ENCODE assay signal across 5 cellular contexts in the genomic region with DNA sequence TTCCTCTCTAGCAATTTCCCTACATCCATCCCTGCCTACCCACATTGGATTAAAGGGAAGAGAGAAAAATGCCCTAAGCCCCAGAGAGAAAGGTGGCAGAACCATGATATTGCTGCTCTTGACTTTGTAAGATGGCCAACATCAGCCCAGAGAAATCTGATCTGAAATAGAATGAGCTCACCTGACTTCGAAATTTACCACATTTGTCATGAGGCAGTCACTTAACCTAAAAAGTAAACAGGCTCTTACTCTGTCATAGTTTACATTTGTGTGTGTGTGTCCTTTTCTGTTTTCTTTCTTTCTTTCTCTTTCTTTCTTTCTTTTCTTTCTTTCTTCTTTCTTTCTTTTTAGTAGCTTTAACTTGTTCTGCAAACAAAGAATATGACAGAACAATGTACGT.
A peak's percentile ranks its signal among the peaks of the same experiment; 100 is the strongest.
DNase-seq lines count a peak whose midpoint lies in the region; ATAC-seq, FAIRE-seq and TF ChIP-seq lines count a peak whose summit lies in the region.
"Not testable (repeated sequence)": the region's sequence is repeated elsewhere in the genome, so short reads cannot be mapped to it uniquely, and the experiment has no call there.

No MANE protein-coding gene starts in this region.

- not testable (repeated sequence) for H4K20me1 ChIP-seq in PC-3 (ENCODE audit: low read length); K562 (replicated peaks; ENCODE audit: control insufficient read depth, insufficient read depth, low read length)

- intact Hi-C loops in PC-3 (cut with micrococcal nuclease); K562 (cut with micrococcal nuclease): not testable (repeated sequence)

- not testable (repeated sequence) for H3K4me3 ChIP-seq in PC-3 (ENCODE audit: low read length); K562

- TF ChIP-seq RAD21 in K562 (CRISPR knock-in tag; conservative IDR thresholded peaks at IDR 0.05 in 1 of 2, IDR thresholded peaks at IDR 0.05 in 1 of 2) = not testable (repeated sequence)

- POLR2A ChIA-PET in PC-3 (lab: Charles Lee; ENCODE audit: unreplicated experiment); K562 (lab: Yijun Ruan, JAX): not testable (repeated sequence)

- ATAC-seq in PC-3 = peak; percentile 62
- not testable (repeated sequence) for ATAC-seq in activated T-cell treated with anti-CD3 and anti-CD28 coated beads, Interleukin-2, amount 50 U/mL, for 72 hours (replicated peaks in 1 of 2); K562

- TF ChIP-seq EP300 in K562 (IDR thresholded peaks at IDR 0.05; ENCODE audit: low read length) = not testable (repeated sequence)

- not testable (repeated sequence) for H3K4me3 Mint-ChIP-seq in activated T-cell treated with anti-CD3 and anti-CD28 coated beads, Interleukin-2, amount 50 U/mL, for 72 hours; activated naive CD4-positive, alpha-beta T cell treated with anti-CD3 and anti-CD28 coated beads, Interleukin-2, amount 50 U/mL, for 24 hours; progenitor cell of endocrine pancreas (ENCODE audit: low read depth)

- not testable (repeated sequence) for H3K9me1 ChIP-seq in K562 (ENCODE audit: control insufficient read depth, insufficient read depth, low read length)

- WGBS in K562 (ENCODE audit: insufficient coverage, low coverage, missing lambda C conversion rate) = 0% methylated on average over 1 of the region's 2 CpGs

- not testable (repeated sequence) for H3K4me1 Mint-ChIP-seq in activated T-cell treated with anti-CD3 and anti-CD28 coated beads, Interleukin-2, amount 50 U/mL, for 72 hours (ENCODE audit: low read depth); activated naive CD4-positive, alpha-beta T cell treated with anti-CD3 and anti-CD28 coated beads, Interleukin-2, amount 50 U/mL, for 24 hours
- peaks cover 10% of the 10 kb centered on the region for H3K4me1 Mint-ChIP-seq in progenitor cell of endocrine pancreas (ENCODE audit: low read depth)

- in situ Hi-C loops in K562 (cut with MboI) = not testable (repeated sequence)

- not testable (repeated sequence) for TF ChIP-seq CTCF in PC-3 (conservative IDR thresholded peaks at IDR 0.05; ENCODE audit: low read depth, low read length); K562 (IDR thresholded peaks at IDR 0.05 in 2 of 3, conservative IDR thresholded peaks at IDR 0.05 in 1 of 3; ENCODE audit: insufficient read depth in 2 of 3, low read depth in 1 of 3, low read length in 3 of 3); progenitor cell of endocrine pancreas (IDR thresholded peaks at IDR 0.05; ENCODE audit: unreplicated experiment)

- not testable (repeated sequence) for H3K4me1 ChIP-seq in PC-3 (ENCODE audit: insufficient read depth, low read length); K562 (replicated peaks in 1 of 2; ENCODE audit: control insufficient read depth in 2 of 2, insufficient read depth in 2 of 2, low read length in 2 of 2)

- CTCF ChIA-PET in PC-3 (lab: Charles Lee); K562 (lab: Yijun Ruan, JAX; ENCODE audit: low intra/inter-chr PET ratio): not testable (repeated sequence)

- not testable (repeated sequence) for H3K9me3 Mint-ChIP-seq in activated T-cell treated with anti-CD3 and anti-CD28 coated beads, Interleukin-2, amount 50 U/mL, for 72 hours; activated naive CD4-positive, alpha-beta T cell treated with anti-CD3 and anti-CD28 coated beads, Interleukin-2, amount 50 U/mL, for 24 hours; progenitor cell of endocrine pancreas (ENCODE audit: low read depth)

- H2AFZ ChIP-seq in PC-3 (ENCODE audit: low read length); K562 (ENCODE audit: low read depth, low read length): not testable (repeated sequence)

- not testable (repeated sequence) for H3F3A ChIP-seq in PC-3 (ENCODE audit: low read length, unreplicated experiment)

- peak; percentile 67 for FAIRE-seq in K562 (lab: Jason Lieb, UNC)

- BruUV-seq in PC-3 (replicated peaks; lab: Mats Ljungman, UMichigan); K562 (replicated peaks; lab: Mats Ljungman, UMichigan): not testable (repeated sequence)

- not testable (repeated sequence) for TF ChIP-seq POLR2A in K562 (conservative IDR thresholded peaks at IDR 0.05)

- peak overlapping the region; percentile 72 for H3K27ac Mint-ChIP-seq in activated T-cell treated with anti-CD3 and anti-CD28 coated beads, Interleukin-2, amount 50 U/mL, for 72 hours
- H3K27ac Mint-ChIP-seq in activated naive CD4-positive, alpha-beta T cell treated with anti-CD3 and anti-CD28 coated beads, Interleukin-2, amount 50 U/mL, for 24 hours = peak overlapping the region; percentile 41
- H3K27ac Mint-ChIP-seq in progenitor cell of endocrine pancreas = peak overlapping the region; percentile 49

- not testable (repeated sequence) for H3K27me3 ChIP-seq in PC-3 (ENCODE audit: low read length); K562 (ENCODE audit: control insufficient read depth in 2 of 2, insufficient read depth in 2 of 2, low read length in 2 of 2)

- not testable (repeated sequence) for H3K9me3 ChIP-seq in PC-3 (ENCODE audit: low read length); K562 (replicated peaks; ENCODE audit: control insufficient read depth, insufficient read depth, low read depth, low read length)

- not testable (repeated sequence) for H3K36me3 Mint-ChIP-seq in activated T-cell treated with anti-CD3 and anti-CD28 coated beads, Interleukin-2, amount 50 U/mL, for 72 hours (ENCODE audit: insufficient read depth in 2 of 2); activated naive CD4-positive, alpha-beta T cell treated with anti-CD3 and anti-CD28 coated beads, Interleukin-2, amount 50 U/mL, for 24 hours; progenitor cell of endocrine pancreas (ENCODE audit: insufficient read depth)

- H3K27me3 Mint-ChIP-seq in activated T-cell treated with anti-CD3 and anti-CD28 coated beads, Interleukin-2, amount 50 U/mL, for 72 hours (ENCODE audit: low read depth); activated naive CD4-positive, alpha-beta T cell treated with anti-CD3 and anti-CD28 coated beads, Interleukin-2, amount 50 U/mL, for 24 hours; progenitor cell of endocrine pancreas: not testable (repeated sequence)

- not testable (repeated sequence) for H3K9me2 ChIP-seq in PC-3 (replicated peaks; ENCODE audit: low read length)

- not testable (repeated sequence) for H3K4me2 ChIP-seq in PC-3 (ENCODE audit: low read length); K562 (ENCODE audit: insufficient read depth, low read length)

- H3K27ac ChIP-seq in PC-3 (ENCODE audit: low read length); K562 (ENCODE audit: extremely low read depth, low read depth, low read length): not testable (repeated sequence)

- not testable (repeated sequence) for H3K36me3 ChIP-seq in PC-3 (ENCODE audit: low read depth, low read length); K562 (ENCODE audit: control insufficient read depth, insufficient read depth, low read length)

- not testable (repeated sequence) for DNase-seq in PC-3; activated T-cell treated with anti-CD3 and anti-CD28 coated beads, Interleukin-2, amount 50 U/mL, for 72 hours; K562 (ENCODE audit: extremely low read depth in 1 of 4, low spot score in 3 of 4); progenitor cell of endocrine pancreas (ENCODE audit: low spot score, unreplicated experiment)

- H3K9ac ChIP-seq in PC-3 (ENCODE audit: low read length); K562 (ENCODE audit: insufficient read depth in 1 of 2, low read depth in 2 of 2, low read length in 2 of 2): not testable (repeated sequence)

- not testable (repeated sequence) for H3K79me2 ChIP-seq in PC-3 (ENCODE audit: low read length); K562 (ENCODE audit: control insufficient read depth, insufficient read depth, low read length)
